ENCODE assay signal across 15 cellular contexts in genomic region chr11:106959386-106959785, GRCh38. TPM values are rescaled to one million over a fixed set of nuclear protein-coding genes. Genes with fewer than 3 reads are reported as not detected.
A peak's percentile ranks its signal among the peaks of the same experiment; 100 is the strongest.
DNase-seq lines count a peak whose midpoint lies in the region; ATAC-seq and TF ChIP-seq lines count a peak whose summit lies in the region.
"Had no signal": no experiment of that assay in that cellular context is flagged by ENCODE, and none has a peak within 500 bp of the region (broad histone marks: within the 10 kb centered on the region; RNA-seq: fewer than 3 reads in every experiment).

No MANE protein-coding gene starts in this region.

- 92% methylated on average over 3 of the region's 3 CpGs for WGBS in smooth muscle cell (ENCODE audit: low lambda C conversion rate)

- H3K4me2 ChIP-seq in GM23338 = peak overlapping the region; percentile 42; the same call in 1 of the 2 replicates
- H3K4me2 ChIP-seq in smooth muscle cell = peak overlapping the region; percentile 71

- H3F3A ChIP-seq in GM23338 (replicated peaks; ENCODE audit: low read depth) (no peaks in the 10 kb centered on the region), smooth muscle cell (ENCODE audit: low read depth) (peaks cover 5% of the 10 kb centered on the region)

- H3K79me2 ChIP-seq in GM23338 (replicated peaks; ENCODE audit: insufficient read depth) = no peaks in the 10 kb centered on the region
- no peaks in the 10 kb centered on the region for H3K79me2 ChIP-seq in smooth muscle cell (ENCODE audit: low read depth)

- H3K27ac ChIP-seq in GM23338 (ENCODE audit: low read depth) (peak overlapping the region; percentile 63), SK-N-MC (peak overlapping the region; percentile 95), lower lobe of right lung (peak overlapping the region; percentile 57), smooth muscle cell (ENCODE audit: low read depth) (peak overlapping the region; percentile 73)

- peak overlapping the region; percentile 74 for H3K27ac Mint-ChIP-seq in GM23338
- H3K27ac Mint-ChIP-seq in activated CD4-positive, alpha-beta T cell treated with anti-CD3 and anti-CD28 coated beads, Interleukin-2, amount 10 ng/mL, durations not matched to agents 7 days and 5 days = no peak overlapping the region
- H3K27ac Mint-ChIP-seq: CD4-positive, alpha-beta T cell had no signal

- no peaks in the 10 kb centered on the region for H3K27me3 Mint-ChIP-seq in GM23338 (ENCODE audit: insufficient read depth, low read depth, poor library complexity)
- no peaks in the 10 kb centered on the region for H3K27me3 Mint-ChIP-seq in activated CD4-positive, alpha-beta T cell treated with anti-CD3 and anti-CD28 coated beads, Interleukin-2, amount 10 ng/mL, durations not matched to agents 7 days and 5 days
- H3K27me3 Mint-ChIP-seq: CD4-positive, alpha-beta T cell had no signal

- peak overlapping the region; percentile 18 for H3K9ac ChIP-seq in SK-N-MC (ENCODE audit: insufficient read length)
- peak overlapping the region; percentile 26 for H3K9ac ChIP-seq in smooth muscle cell (ENCODE audit: low read depth)

- H4K20me1 ChIP-seq in GM23338 (replicated peaks; ENCODE audit: insufficient read depth) = no peaks in the 10 kb centered on the region
- H4K20me1 ChIP-seq in smooth muscle cell (ENCODE audit: low read depth) = no peaks in the 10 kb centered on the region

- peaks cover 18% of the 10 kb centered on the region; the same call in 2 of the 3 replicates for H3K36me3 Mint-ChIP-seq in GM23338 (ENCODE audit: low read depth)
- no peaks in the 10 kb centered on the region for H3K36me3 Mint-ChIP-seq in activated CD4-positive, alpha-beta T cell treated with anti-CD3 and anti-CD28 coated beads, Interleukin-2, amount 10 ng/mL, durations not matched to agents 7 days and 5 days (ENCODE audit: low read depth)

- H3K9me2 ChIP-seq in GM23338 (ENCODE audit: insufficient read depth) = no peaks in the 10 kb centered on the region; the same call in 1 of the 2 replicates

- H3K4me3 ChIP-seq in GM23338 = no peak overlapping the region
- 0 out of 2 replicates have a peak overlapping the region, but pooled peaks have one; percentile 29 for H3K4me3 ChIP-seq in SK-N-MC
- no peak overlapping the region for H3K4me3 ChIP-seq in lower lobe of right lung
- no peak overlapping the region for H3K4me3 ChIP-seq in smooth muscle cell

- no peak overlapping the region for H3K4me3 Mint-ChIP-seq in GM23338
- no peak overlapping the region for H3K4me3 Mint-ChIP-seq in activated CD4-positive, alpha-beta T cell treated with anti-CD3 and anti-CD28 coated beads, Interleukin-2, amount 10 ng/mL, durations not matched to agents 7 days and 5 days
- H3K4me3 Mint-ChIP-seq: CD4-positive, alpha-beta T cell had no signal

- CTCF ChIA-PET in activated CD4-positive, alpha-beta T cell treated with anti-CD3 and anti-CD28 coated beads, Interleukin-2, amount 10 ng/mL, durations not matched to agents 7 days and 5 days (lab: Charles Lee) = no interaction called here

- DNase-seq in GM23338 (ENCODE audit: low spot score) (no peak), SK-N-MC (ENCODE audit: low read depth, low spot score) (no peak), lower lobe of right lung (no peak), smooth muscle cell (lab: John Stamatoyannopoulos, UW; ENCODE audit: unreplicated experiment) (no peak), glomerular visceral epithelial cell (ENCODE audit: extremely low spot score) (no peak)
- no peak for DNase-seq in activated CD4-positive, alpha-beta T cell treated with anti-CD3 and anti-CD28 coated beads, Interleukin-2, amount 10 ng/mL, durations not matched to agents 7 days and 5 days
- no peak for DNase-seq in activated effector memory CD4-positive, alpha-beta T cell treated with Interleukin-2 at 50 U/mL for 16 hours
- DNase-seq: BE2C; Calu3; CD4-positive, alpha-beta T cell; NCI-H1048; NCI-H146; NCI-H2081 treated with DMSO at 0.1 percent for 48 hours; NCI-H2227 treated with DMSO at 0.1 percent for 48 hours; NCI-H524 had no signal

- peaks cover 14% of the 10 kb centered on the region; the same call in 2 of the 3 replicates for H3K9me3 Mint-ChIP-seq in GM23338
- no peaks in the 10 kb centered on the region for H3K9me3 Mint-ChIP-seq in activated CD4-positive, alpha-beta T cell treated with anti-CD3 and anti-CD28 coated beads, Interleukin-2, amount 10 ng/mL, durations not matched to agents 7 days and 5 days

- H3K4me1 ChIP-seq in GM23338 (ENCODE audit: insufficient read depth) (peaks cover 35% of the 10 kb centered on the region), lower lobe of right lung (peaks cover 20% of the 10 kb centered on the region), smooth muscle cell (ENCODE audit: low read depth) (peaks cover 25% of the 10 kb centered on the region)
- H3K4me1 ChIP-seq: BE2C had no signal

- POLR2A ChIA-PET in activated CD4-positive, alpha-beta T cell treated with anti-CD3 and anti-CD28 coated beads, Interleukin-2, amount 10 ng/mL, durations not matched to agents 7 days and 5 days (lab: Charles Lee) = no interaction called here

- TF ChIP-seq CTCF in GM23338 (conservative IDR thresholded peaks at IDR 0.05; ENCODE audit: low read depth in 2 of 2) (no peak), lower lobe of right lung (IDR thresholded peaks at IDR 0.05) (no peak), smooth muscle cell (IDR thresholded peaks at IDR 0.05; ENCODE audit: borderline replicate concordance, insufficient read depth, poor library complexity, severe bottlenecking) (no peak)

- peaks cover 58% of the 10 kb centered on the region for H3K4me1 Mint-ChIP-seq in GM23338
- H3K4me1 Mint-ChIP-seq in activated CD4-positive, alpha-beta T cell treated with anti-CD3 and anti-CD28 coated beads, Interleukin-2, amount 10 ng/mL, durations not matched to agents 7 days and 5 days = no peaks in the 10 kb centered on the region

- intact Hi-C loops in lower lobe of right lung (cut with DNase I) = no loop called here

- H2AFZ ChIP-seq in GM23338 = peak overlapping the region; percentile 81; the same call in 1 of the 2 replicates
- H2AFZ ChIP-seq in smooth muscle cell (ENCODE audit: low read depth) = peak overlapping the region; percentile 83

- H3K27me3 ChIP-seq in GM23338 (ENCODE audit: insufficient read depth) = no peaks in the 10 kb centered on the region
- H3K27me3 ChIP-seq in lower lobe of right lung (ENCODE audit: low read depth) = no peaks in the 10 kb centered on the region
- H3K27me3 ChIP-seq in smooth muscle cell (ENCODE audit: low read depth) = no peaks in the 10 kb centered on the region
- H3K27me3 ChIP-seq: BE2C had no signal

- H3K36me3 ChIP-seq in GM23338 (ENCODE audit: insufficient read depth) = no peaks in the 10 kb centered on the region
- no peaks in the 10 kb centered on the region for H3K36me3 ChIP-seq in SK-N-MC (ENCODE audit: insufficient read depth, low read length)
- no peaks in the 10 kb centered on the region for H3K36me3 ChIP-seq in lower lobe of right lung
- H3K36me3 ChIP-seq in smooth muscle cell (ENCODE audit: low read depth) = no peaks in the 10 kb centered on the region
- H3K36me3 ChIP-seq: BE2C had no signal

- H3K9me3 ChIP-seq in SK-N-MC (ENCODE audit: low read depth, low read length) (no peaks in the 10 kb centered on the region), lower lobe of right lung (no peaks in the 10 kb centered on the region), smooth muscle cell (replicated peaks; ENCODE audit: low read depth) (no peaks in the 10 kb centered on the region)
- H3K9me3 ChIP-seq: BE2C had no signal

- ATAC-seq in GM23338 (peak; percentile 21; the same call in 2 of the 3 replicates), lower lobe of right lung (no peak)

TF ChIP-seq in GM23338, 12 proteins besides CTCF, POLR2A, EP300 and RAD21 (continues in another document):
- no peak for TF ChIP-seq STAT1 (IDR thresholded peaks at IDR 0.05; ENCODE audit: unreplicated experiment)

RNA-seq across cellular contexts. Expression of gene GUCY1A2, which starts 58.9 kb away (rescaled TPM):
- 0.93 and 1.4 TPM in 2 replicates for total RNA-seq in GM23338 (2014; rRNA removed; shearing (Covaris generic))
- 0.17 and 0.36 TPM in 2 replicates for polyA plus RNA-seq in GM23338 (2016; fragmentation: Nextera tagmentation; extraction: Ambion mirVana)
- total RNA-seq in lower lobe of right lung = 23.5 TPM
- total RNA-seq in smooth muscle cell = 1.1 and 1.6 TPM in 2 replicates
- 0.08 and 0.18 TPM in 2 replicates for polyA plus RNA-seq in smooth muscle cell
- not detected for total RNA-seq in activated CD4-positive, alpha-beta T cell treated with anti-CD3 and anti-CD28 coated beads, Interleukin-2, amount 10 ng/mL, durations not matched to agents 7 days and 5 days
- total RNA-seq: Calu3; CD4-positive, alpha-beta T cell had no signal
